ENCODE assay signal across 26 cellular contexts in genomic region chr1:178220094-178220493, GRCh38.
DNase-seq lines count a peak whose midpoint lies in the region; ATAC-seq, FAIRE-seq and TF ChIP-seq lines count a peak whose summit lies in the region.
"Had no signal": no experiment of that assay in that cellular context is flagged by ENCODE, and none has a peak within 500 bp of the region (broad histone marks: within the 10 kb centered on the region; RNA-seq: fewer than 3 reads in every experiment).

No MANE protein-coding gene starts in this region.

- H3K27me3 ChIP-seq in ACC112 (ENCODE audit: insufficient read depth, low read length), result no peaks in the 10 kb centered on the region
- H3K27me3 ChIP-seq in small intestine (ENCODE audit: control insufficient read depth in 2 of 2, insufficient read depth in 2 of 2, low read length in 2 of 2), result no peaks in the 10 kb centered on the region
- H3K27me3 ChIP-seq: body of pancreas, right lobe of liver, suprapubic skin had no signal

- no peak overlapping the region for H2AFZ ChIP-seq in ACC112 (ENCODE audit: low read length, unreplicated experiment)
- H2AFZ ChIP-seq: parathyroid adenoma had no signal

- DNase-seq in HT1080 (ENCODE audit: low read depth) (peak; percentile 70), WTC11 (ENCODE audit: low spot score) (no peak), fibroblast of peridontal ligament (ENCODE audit: extremely low read depth) (peak; percentile 26), SW480 (ENCODE audit: low spot score) (no peak), small intestine (no peak), chondrocyte (ENCODE audit: low spot score) (no peak)
- DNase-seq: activated CD4-positive, alpha-beta T cell treated with anti-CD3 and anti-CD28 coated beads for 48 hours; activated CD8-positive, alpha-beta memory T cell treated with anti-CD3 and anti-CD28 coated beads, Interleukin-2, amount 10 ng/mL, durations not matched to agents 7 days and 5 days; activated naive CD8-positive, alpha-beta T cell treated with anti-CD3 and anti-CD28 coated beads, Interleukin-2, amount 10 ng/mL, durations not matched to agents 7 days and 5 days; body of pancreas; C1 segment of cervical spinal cord; cortex of kidney; GDM1; KBM-7; left cardiac atrium; natural killer cell; NCI-H1092 treated with DMSO at 0.1 percent for 48 hours; NCI-H510A; right lobe of liver; T-helper 1 cell had no signal

- no peak for FAIRE-seq in small intestine (lab: Jason Lieb, UNC)
- FAIRE-seq: endometrium had no signal

- POLR2A ChIA-PET in WTC11 (lab: Charles Lee), result interaction anchor here (0.7 kb wide), 2 partner anchors 9 to 79 kb away, joined by 3 read pairs; no protein-coding TSS in a partner anchor

- H3K27me3 Mint-ChIP-seq in WTC11 (ENCODE audit: low read depth) (no peaks in the 10 kb centered on the region), chondrocyte (ENCODE audit: low read depth) (no peaks in the 10 kb centered on the region)
- H3K27me3 Mint-ChIP-seq: activated CD8-positive, alpha-beta memory T cell treated with anti-CD3 and anti-CD28 coated beads, Interleukin-2, amount 10 ng/mL, durations not matched to agents 7 days and 5 days had no signal

- 0 out of 2 replicates have a peak overlapping the region, but pooled peaks have one; percentile 23 for H3K27ac Mint-ChIP-seq in WTC11
- H3K27ac Mint-ChIP-seq in chondrocyte (ENCODE audit: unreplicated experiment), result no peak overlapping the region
- H3K27ac Mint-ChIP-seq: activated CD8-positive, alpha-beta memory T cell treated with anti-CD3 and anti-CD28 coated beads, Interleukin-2, amount 10 ng/mL, durations not matched to agents 7 days and 5 days; activated naive CD8-positive, alpha-beta T cell treated with anti-CD3 and anti-CD28 coated beads, Interleukin-2, amount 10 ng/mL, durations not matched to agents 7 days and 5 days; activated T-helper 2 cell treated with anti-CD3 and anti-CD28 coated beads, Interferon-gamma antibody, Interleukin-2, Interleukin-4, amounts not matched to agents 10 μg/mL and 5 μg/mL and 100 μg/mL, durations not matched to agents 14 hours and 24 hours and 36 hours; natural killer cell had no signal

- peaks cover 12% of the 10 kb centered on the region for H3K4me1 Mint-ChIP-seq in WTC11
- peaks cover 9% of the 10 kb centered on the region for H3K4me1 Mint-ChIP-seq in chondrocyte (ENCODE audit: low read depth)
- H3K4me1 Mint-ChIP-seq: activated CD8-positive, alpha-beta memory T cell treated with anti-CD3 and anti-CD28 coated beads, Interleukin-2, amount 10 ng/mL, durations not matched to agents 7 days and 5 days; activated naive CD8-positive, alpha-beta T cell treated with anti-CD3 and anti-CD28 coated beads, Interleukin-2, amount 10 ng/mL, durations not matched to agents 7 days and 5 days; natural killer cell had no signal

- H3K4me1 ChIP-seq in ACC112 (ENCODE audit: control insufficient read depth, insufficient read depth, low read length, unreplicated experiment) (peaks cover 4% of the 10 kb centered on the region), small intestine (ENCODE audit: control insufficient read depth in 2 of 2, insufficient read depth in 1 of 2, low read depth in 1 of 2, low read length in 1 of 2) (no peaks in the 10 kb centered on the region)
- H3K4me1 ChIP-seq: parathyroid adenoma, suprapubic skin had no signal

- peaks cover 52% of the 10 kb centered on the region for H3K79me2 ChIP-seq in ACC112 (ENCODE audit: control insufficient read depth, insufficient read depth, low read length, unreplicated experiment)
- H3K79me2 ChIP-seq: parathyroid adenoma had no signal

- H3K9me3 ChIP-seq in small intestine (ENCODE audit: control insufficient read depth, low read depth), result no peaks in the 10 kb centered on the region
- H3K9me3 ChIP-seq: body of pancreas, right lobe of liver, suprapubic skin had no signal

- H3K36me3 Mint-ChIP-seq in WTC11 (no peaks in the 10 kb centered on the region), chondrocyte (ENCODE audit: low read depth) (no peaks in the 10 kb centered on the region)
- H3K36me3 Mint-ChIP-seq: activated CD8-positive, alpha-beta memory T cell treated with anti-CD3 and anti-CD28 coated beads, Interleukin-2, amount 10 ng/mL, durations not matched to agents 7 days and 5 days; activated naive CD8-positive, alpha-beta T cell treated with anti-CD3 and anti-CD28 coated beads, Interleukin-2, amount 10 ng/mL, durations not matched to agents 7 days and 5 days; natural killer cell had no signal

- TF ChIP-seq CTCF in WTC11 (IDR thresholded peaks at IDR 0.05), result no peak
- TF ChIP-seq CTCF in chondrocyte (IDR thresholded peaks at IDR 0.05), result no peak

- H3K4me3 Mint-ChIP-seq in WTC11, result no peak overlapping the region
- H3K4me3 Mint-ChIP-seq in chondrocyte (ENCODE audit: unreplicated experiment), result no peak overlapping the region
- H3K4me3 Mint-ChIP-seq: activated CD8-positive, alpha-beta memory T cell treated with anti-CD3 and anti-CD28 coated beads, Interleukin-2, amount 10 ng/mL, durations not matched to agents 7 days and 5 days; activated naive CD8-positive, alpha-beta T cell treated with anti-CD3 and anti-CD28 coated beads, Interleukin-2, amount 10 ng/mL, durations not matched to agents 7 days and 5 days; natural killer cell had no signal

- H3K36me3 ChIP-seq in ACC112 (ENCODE audit: insufficient read depth, low read length), result 0 out of 2 replicates have a peak, but pooled peaks cover 4% of the 10 kb centered on the region
- H3K36me3 ChIP-seq in small intestine (ENCODE audit: control insufficient read depth in 2 of 2, insufficient read depth in 2 of 2, low read length in 2 of 2), result no peaks in the 10 kb centered on the region
- H3K36me3 ChIP-seq: right lobe of liver, suprapubic skin had no signal

- no peak for ATAC-seq in WTC11
- ATAC-seq in GM21717 (IDR thresholded peaks at IDR 0.05; ENCODE audit: unreplicated experiment), result no peak
- ATAC-seq: activated CD8-positive, alpha-beta memory T cell treated with anti-CD3 and anti-CD28 coated beads, Interleukin-2, amount 10 ng/mL, durations not matched to agents 7 days and 5 days; body of pancreas; left cardiac atrium; natural killer cell; right lobe of liver had no signal

- H3K27ac ChIP-seq in ACC112 (ENCODE audit: low read depth, low read length) (peak overlapping the region; percentile 23; the same call in 1 of the 2 replicates), small intestine (ENCODE audit: low read depth in 1 of 2, low read length in 1 of 2) (no peak overlapping the region)
- H3K27ac ChIP-seq: body of pancreas, parathyroid adenoma, right lobe of liver, suprapubic skin had no signal

- 83 to 91% (median 89%) methylated on average over 1 of the region's 1 CpG for WGBS in small intestine, 3 donors

- CTCF ChIA-PET in WTC11 (lab: Charles Lee), result interaction anchor here (2.2 kb wide), 1 partner anchor 188 kb away, joined by 5 read pairs; no protein-coding TSS in a partner anchor

- H3K4me3 ChIP-seq in ACC112 (ENCODE audit: low read depth, low read length) (no peak overlapping the region), small intestine (ENCODE audit: low read depth in 1 of 2, low read length in 2 of 2) (no peak overlapping the region)
- H3K4me3 ChIP-seq: body of pancreas, right lobe of liver, suprapubic skin had no signal

- H3K9me3 Mint-ChIP-seq in WTC11 (no peaks in the 10 kb centered on the region), chondrocyte (ENCODE audit: low read depth) (peaks cover 2% of the 10 kb centered on the region)
- H3K9me3 Mint-ChIP-seq: activated naive CD8-positive, alpha-beta T cell treated with anti-CD3 and anti-CD28 coated beads, Interleukin-2, amount 10 ng/mL, durations not matched to agents 7 days and 5 days; activated T-helper 2 cell treated with anti-CD3 and anti-CD28 coated beads, Interferon-gamma antibody, Interleukin-2, Interleukin-4, amounts not matched to agents 10 μg/mL and 5 μg/mL and 100 μg/mL, durations not matched to agents 14 hours and 24 hours and 36 hours had no signal

TF ChIP-seq in WTC11, 78 proteins besides CTCF, POLR2A, EP300 and RAD21 (continues in another document):
- TF ChIP-seq ZNF219 (CRISPR knock-in tag; IDR thresholded peaks at IDR 0.05; ENCODE audit: borderline replicate concordance), result no peak
- no peak for TF ChIP-seq ATF1 (CRISPR knock-in tag; IDR thresholded peaks at IDR 0.05)
- no peak for TF ChIP-seq NFATC4 (CRISPR knock-in tag; IDR thresholded peaks at IDR 0.05)
- TF ChIP-seq USF1 (CRISPR knock-in tag; IDR thresholded peaks at IDR 0.05), result no peak
- no peak for TF ChIP-seq TCF7 (CRISPR knock-in tag; IDR thresholded peaks at IDR 0.05; ENCODE audit: low read depth)
- TF ChIP-seq AR (CRISPR knock-in tag; IDR thresholded peaks at IDR 0.05), result no peak
- TF ChIP-seq FOXP1 (CRISPR knock-in tag; IDR thresholded peaks at IDR 0.05; ENCODE audit: borderline replicate concordance), result no peak
- TF ChIP-seq RORB (CRISPR knock-in tag; IDR thresholded peaks at IDR 0.05), result no peak
- TF ChIP-seq TP53 (CRISPR knock-in tag; IDR thresholded peaks at IDR 0.05), result no peak

Comparison
In these comparisons a context has a peak if more than half of its experiments do, and no peak if none do; other contexts are left out.
1. DNase-seq: peak in HT1080 (single experiment) and fibroblast of peridontal ligament (single experiment); none in WTC11 (single experiment), SW480 (single experiment), small intestine (single experiment) and chondrocyte (single experiment).